35 cellular contexts compared by ENCODE assay signal in the genomic region with DNA sequence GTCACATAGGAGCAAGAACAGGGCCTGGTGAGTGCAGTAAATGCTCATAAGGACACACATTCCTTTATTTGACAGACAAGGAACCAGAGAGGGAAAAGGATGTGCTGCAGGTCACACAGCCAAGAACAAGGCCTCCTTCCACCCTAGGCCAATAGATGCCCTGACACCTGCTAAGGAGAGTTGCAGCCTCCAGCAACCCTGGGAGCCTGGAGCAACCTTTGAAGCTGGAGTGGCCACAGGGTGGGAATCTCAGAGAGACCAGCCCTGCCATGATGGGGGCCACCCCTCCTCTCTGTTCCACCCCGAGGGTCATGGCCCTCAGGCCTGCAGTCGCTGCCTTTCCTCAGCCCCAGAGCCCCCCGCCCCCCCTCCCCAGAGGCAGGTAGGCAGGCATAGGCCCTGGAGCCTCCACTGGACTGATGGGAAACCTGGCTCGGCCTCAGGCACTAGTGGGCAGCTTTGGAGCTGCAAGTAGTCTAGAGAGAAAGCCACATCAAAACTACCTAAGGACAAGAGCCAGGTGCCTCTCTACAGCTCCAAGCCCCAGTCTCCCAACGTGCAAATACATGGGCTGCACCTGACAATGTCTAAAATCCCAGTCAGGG.
"Had no signal": no experiment of that assay in that cellular context is flagged by ENCODE, and none has a peak within 500 bp of the region (broad histone marks: within the 10 kb centered on the region; RNA-seq: fewer than 3 reads in every experiment).

No MANE protein-coding gene starts in this region.

- H3K27ac ChIP-seq: Peyer's patch, RWPE1 had no signal

- DNase-seq: activated CD4-positive, alpha-beta T cell treated with anti-CD3 and anti-CD28 coated beads for 36 hours; activated CD4-positive, alpha-beta T cell treated with anti-CD3 and anti-CD28 coated beads, Interleukin-2, amount 10 ng/mL, durations not matched to agents 7 days and 5 days; activated CD4-positive, alpha-beta T cell treated with anti-CD3 and anti-CD28 coated beads, Interleukin-2, amount 50 U/mL, for 48 hours; activated CD8-positive, alpha-beta memory T cell treated with anti-CD3 and anti-CD28 coated beads, Interleukin-2, amount 50 U/mL, for 48 hours; activated CD8-positive, alpha-beta T cell treated with anti-CD3 and anti-CD28 coated beads, Interleukin-2, amount 10 ng/mL, durations not matched to agents 7 days and 5 days; activated effector memory CD4-positive, alpha-beta T cell treated with Interleukin-2 at 50 U/mL for 16 hours; activated naive CD4-positive, alpha-beta T cell treated with anti-CD3 and anti-CD28 coated beads, Interleukin-2, amount 10 ng/mL, durations not matched to agents 7 days and 5 days; activated naive CD8-positive, alpha-beta T cell treated with anti-CD3 and anti-CD28 coated beads, Interleukin-2, amount 50 U/mL, for 24 hours; activated T-cell treated with anti-CD3 and anti-CD28 coated beads, Interleukin-2, amount 50 U/mL, for 48 hours; anterior cingulate cortex; IMR-90; NCI-H1092 treated with DMSO at 0.1 percent for 48 hours; NCI-H1417; NCI-H146; NCI-H187; NCI-H2029 treated with DMSO at 0.1 percent for 48 hours; NCI-H2107; NCI-H2171; NCI-H510A; NCI-H526; NCI-H748 treated with DMSO at 0.1 percent for 48 hours; NK-92 treated with Interleukin-12 subunit alpha and Interleukin-12 subunit beta, amount 100 ng/mL, for 24 hours; PC-3; Peyer's patch; SIG-M5; T-helper 1 cell; T-helper 2 cell; T-helper 9 cell had no signal

- H3K36me3 ChIP-seq: Peyer's patch had no signal

- H3K4me3 Mint-ChIP-seq: activated CD4-positive, alpha-beta T cell treated with anti-CD3 and anti-CD28 coated beads for 36 hours; activated CD4-positive, alpha-beta T cell treated with anti-CD3 and anti-CD28 coated beads, Interleukin-2, amount 10 ng/mL, durations not matched to agents 7 days and 5 days; activated CD8-positive, alpha-beta T cell treated with anti-CD3 and anti-CD28 coated beads, Interleukin-2, amount 10 ng/mL, durations not matched to agents 7 days and 5 days; activated naive CD4-positive, alpha-beta T cell treated with anti-CD3 and anti-CD28 coated beads, Interleukin-2, amount 10 ng/mL, durations not matched to agents 7 days and 5 days; activated naive CD8-positive, alpha-beta T cell; activated naive CD8-positive, alpha-beta T cell treated with anti-CD3 and anti-CD28 coated beads, Interleukin-2, amount 50 U/mL, for 24 hours; brain had no signal

- H3K9me3 ChIP-seq: Peyer's patch had no signal

- H3K9me3 Mint-ChIP-seq: activated CD4-positive, alpha-beta T cell treated with anti-CD3 and anti-CD28 coated beads, Interleukin-2, amount 10 ng/mL, durations not matched to agents 7 days and 5 days; activated naive CD4-positive, alpha-beta T cell treated with anti-CD3 and anti-CD28 coated beads, Interleukin-2, amount 10 ng/mL, durations not matched to agents 7 days and 5 days; activated naive CD8-positive, alpha-beta T cell treated with anti-CD3 and anti-CD28 coated beads, Interleukin-2, amount 50 U/mL, for 24 hours; brain had no signal

- H3K4me3 ChIP-seq: K562, Peyer's patch had no signal

- H3K36me3 Mint-ChIP-seq: activated naive CD4-positive, alpha-beta T cell treated with anti-CD3 and anti-CD28 coated beads, Interleukin-2, amount 10 ng/mL, durations not matched to agents 7 days and 5 days; brain had no signal

- H3K4me1 Mint-ChIP-seq: activated naive CD4-positive, alpha-beta T cell treated with anti-CD3 and anti-CD28 coated beads, Interleukin-2, amount 10 ng/mL, durations not matched to agents 7 days and 5 days had no signal

- H3K27me3 Mint-ChIP-seq: activated naive CD8-positive, alpha-beta T cell; brain had no signal

- H3K27me3 ChIP-seq: Peyer's patch had no signal

- H3K4me1 ChIP-seq: Peyer's patch had no signal

- H3K27ac Mint-ChIP-seq: activated CD4-positive, alpha-beta T cell treated with anti-CD3 and anti-CD28 coated beads for 36 hours; activated CD4-positive, alpha-beta T cell treated with anti-CD3 and anti-CD28 coated beads, Interleukin-2, amount 10 ng/mL, durations not matched to agents 7 days and 5 days; activated CD8-positive, alpha-beta T cell treated with anti-CD3 and anti-CD28 coated beads, Interleukin-2, amount 10 ng/mL, durations not matched to agents 7 days and 5 days; activated naive CD4-positive, alpha-beta T cell treated with anti-CD3 and anti-CD28 coated beads, Interleukin-2, amount 10 ng/mL, durations not matched to agents 7 days and 5 days; activated naive CD8-positive, alpha-beta T cell; activated naive CD8-positive, alpha-beta T cell treated with anti-CD3 and anti-CD28 coated beads, Interleukin-2, amount 50 U/mL, for 24 hours; brain had no signal

- ATAC-seq: activated CD4-positive, alpha-beta T cell treated with anti-CD3 and anti-CD28 coated beads for 36 hours; activated CD4-positive, CD25-positive, alpha-beta regulatory T cell treated with anti-CD3 and anti-CD28 coated beads, Interleukin-2, amount 50 U/mL, for 24 hours; activated CD8-positive, alpha-beta T cell treated with anti-CD3 and anti-CD28 coated beads, Interleukin-2, amount 10 ng/mL, durations not matched to agents 7 days and 5 days; activated naive CD8-positive, alpha-beta T cell treated with anti-CD3 and anti-CD28 coated beads, Interleukin-2, amount 50 U/mL, for 24 hours; K562; PC-3; Right ventricle myocardium inferior; SK-N-SH treated with all-trans-retinoic acid at 6 μM for 48 hours had no signal
